Comparison of ENCODE assay signal across 8 cellular contexts in the genomic region with DNA sequence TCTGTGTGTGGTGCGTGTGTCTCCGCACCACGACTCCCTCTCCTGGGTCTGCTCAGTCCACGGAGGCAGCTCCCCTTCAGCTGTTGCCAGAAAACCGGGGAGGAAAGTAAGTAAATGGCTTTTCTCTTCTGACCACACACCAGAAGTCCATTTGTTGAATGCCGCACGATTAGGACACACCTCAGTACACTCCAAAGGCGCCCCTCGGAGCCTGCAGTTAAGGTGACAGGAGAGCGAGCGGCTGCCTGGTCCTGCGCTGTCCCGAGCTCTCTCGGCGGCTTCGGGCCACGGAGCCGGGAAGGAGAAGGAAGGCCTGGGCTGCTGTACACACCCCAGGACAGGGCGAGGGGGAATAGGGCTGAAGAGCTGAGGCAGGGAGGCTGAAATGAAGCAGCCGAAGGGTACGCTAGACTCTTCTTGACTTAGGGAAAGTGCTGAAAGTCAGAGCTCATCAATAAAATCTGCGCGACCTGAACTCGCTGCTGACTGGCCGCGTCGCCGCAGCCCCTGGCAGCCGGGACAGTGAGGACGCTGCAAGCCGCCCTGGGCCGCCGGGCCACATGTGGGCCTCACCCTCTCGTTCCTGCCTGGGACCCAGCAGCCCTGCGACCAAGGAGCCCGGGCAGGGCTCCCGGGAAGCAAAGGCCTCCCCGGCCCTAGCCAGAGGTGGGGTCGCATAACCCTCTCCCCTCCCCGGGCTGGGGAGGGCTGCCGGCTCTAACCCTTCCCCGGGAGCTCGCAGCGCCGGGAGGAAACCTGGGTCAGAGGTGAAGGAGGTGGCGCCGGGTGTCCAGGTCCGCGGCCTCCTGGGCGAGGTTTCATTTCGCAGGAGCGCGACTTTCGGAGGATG. TPM values are rescaled to one million over a fixed set of nuclear protein-coding genes. Genes with fewer than 3 reads are reported as not detected.
DNase-seq lines count a peak whose midpoint lies in the region; ATAC-seq, FAIRE-seq and TF ChIP-seq lines count a peak whose summit lies in the region.

No MANE protein-coding gene starts in this region.

- peak overlapping the region; percentile 77 to 88 for H3K4me3 Mint-ChIP-seq in effector memory CD8-positive, alpha-beta T cell
- peak overlapping the region; percentile 91 for H3K4me3 Mint-ChIP-seq in neural crest cell

- FAIRE-seq in D721Med (lab: Jason Lieb, UNC) (no peak), GM12891 (lab: Jason Lieb, UNC) (no peak)

- no peak overlapping the region for H3K27ac Mint-ChIP-seq in effector memory CD8-positive, alpha-beta T cell
- peak overlapping the region; percentile 76 for H3K27ac Mint-ChIP-seq in neural crest cell (ENCODE audit: unreplicated experiment)

- H3K36me3 Mint-ChIP-seq in effector memory CD8-positive, alpha-beta T cell (ENCODE audit: insufficient read depth) = peaks cover 27% of the 10 kb centered on the region
- peaks cover 13% of the 10 kb centered on the region for H3K36me3 Mint-ChIP-seq in neural crest cell (ENCODE audit: low read depth)

- H3K27me3 Mint-ChIP-seq in effector memory CD8-positive, alpha-beta T cell = peaks cover 69 to 95% of the 10 kb centered on the region in 2 donors
- peaks cover 94% of the 10 kb centered on the region for H3K27me3 Mint-ChIP-seq in neural crest cell (ENCODE audit: low read depth)

- peak; percentile 12 for ATAC-seq in effector memory CD8-positive, alpha-beta T cell (replicated peaks)
- ATAC-seq in GM19452 (IDR thresholded peaks at IDR 0.05; ENCODE audit: unreplicated experiment) = no peak
- no peak for ATAC-seq in HG02973 (IDR thresholded peaks at IDR 0.05; ENCODE audit: unreplicated experiment)

- DNase-seq in D721Med (ENCODE audit: insufficient read length, low spot score) (peak; percentile 27), NCI-H2196 (lab: John Stamatoyannopoulos, UW; ENCODE audit: unreplicated experiment) (peak; percentile 19), neural crest cell (ENCODE audit: low read depth, low spot score) (peak; percentile 33), GM12891 (ENCODE audit: insufficient read length, low spot score) (no peak), SHP77 (lab: John Stamatoyannopoulos, UW) (no peak)
- DNase-seq in effector memory CD8-positive, alpha-beta T cell = no peak

- H3K9me3 Mint-ChIP-seq in effector memory CD8-positive, alpha-beta T cell = no peaks in the 10 kb centered on the region
- no peaks in the 10 kb centered on the region for H3K9me3 Mint-ChIP-seq in neural crest cell

- no peak for TF ChIP-seq CTCF in D721Med (IDR thresholded peaks at IDR 0.05; ENCODE audit: insufficient read depth, missing control alignments)
- no peak for TF ChIP-seq CTCF in neural crest cell (conservative IDR thresholded peaks at IDR 0.05)

- no peak for TF ChIP-seq POLR2A in GM12891 (IDR thresholded peaks at IDR 0.05; ENCODE audit: low read depth, low read length)

- peaks cover 40% of the 10 kb centered on the region in 2 donors for H3K4me1 Mint-ChIP-seq in effector memory CD8-positive, alpha-beta T cell (ENCODE audit: low read depth in 2 of 2)
- peaks cover 50% of the 10 kb centered on the region for H3K4me1 Mint-ChIP-seq in neural crest cell

TF ChIP-seq in GM12891, 5 proteins besides CTCF, POLR2A, EP300 and RAD21:
- TF ChIP-seq SPI1 (IDR thresholded peaks at IDR 0.05; ENCODE audit: low read depth, low read length) (no peak), PAX5 (IDR thresholded peaks at IDR 0.05; ENCODE audit: insufficient read depth, low read length, severe bottlenecking) (no peak), TAF1 (IDR thresholded peaks at IDR 0.05; ENCODE audit: low read depth, low read length) (no peak), POU2F2 (IDR thresholded peaks at IDR 0.05; ENCODE audit: low read depth, low read length) (no peak)

RNA-seq across cellular contexts. Expression of a gene that starts 1.5 kb away (rescaled TPM):
- 83.7 and 86.7 TPM in 2 replicates for total RNA-seq in neural crest cell
- not detected for polyA plus RNA-seq in GM12891 (2012; ENCODE audit: low read depth, missing spikeins)

Comparison
In these comparisons a context has a peak if more than half of its experiments do, and no peak if none do; other contexts are left out.
1. DNase-seq: peak in D721Med (single experiment), NCI-H2196 (single experiment) and neural crest cell (single experiment); none in effector memory CD8-positive, alpha-beta T cell (0 of 3), GM12891 (single experiment) and SHP77 (0 of 2).